In genomic region chr6:3310710-3311109, GRCh38 we compare ENCODE assay signal across 18 cellular contexts. TPM values are rescaled to one million over a fixed set of nuclear protein-coding genes. Genes with fewer than 3 reads are reported as not detected.
A peak's percentile ranks its signal among the peaks of the same experiment; 100 is the strongest.
DNase-seq lines count a peak whose midpoint lies in the region; ATAC-seq and TF ChIP-seq lines count a peak whose summit lies in the region.
"Had no signal": no experiment of that assay in that cellular context is flagged by ENCODE, and none has a peak within 500 bp of the region (broad histone marks: within the 10 kb centered on the region; RNA-seq: fewer than 3 reads in every experiment).

No MANE protein-coding gene starts in this region.

- TF ChIP-seq CTCF in left ventricle myocardium inferior (IDR thresholded peaks at IDR 0.05; ENCODE audit: borderline replicate concordance) (no peak), PC-3 (conservative IDR thresholded peaks at IDR 0.05; ENCODE audit: low read depth, low read length) (no peak), glutamatergic neuron (IDR thresholded peaks at IDR 0.05; ENCODE audit: partially characterized antibody, unreplicated experiment) (no peak), upper lobe of right lung (IDR thresholded peaks at IDR 0.05) (no peak), progenitor cell of endocrine pancreas (IDR thresholded peaks at IDR 0.05; ENCODE audit: unreplicated experiment) (no peak), thyroid gland (IDR thresholded peaks at IDR 0.05) (no peak)

- H3K4me3 ChIP-seq in left ventricle myocardium inferior, result no peak overlapping the region
- no peak overlapping the region for H3K4me3 ChIP-seq in PC-3 (ENCODE audit: low read length)
- no peak overlapping the region for H3K4me3 ChIP-seq in upper lobe of right lung
- no peak overlapping the region for H3K4me3 ChIP-seq in thyroid gland (replicated peaks in 1 of 3)
- H3K4me3 ChIP-seq: MG63, Peyer's patch had no signal

- H3K4me1 Mint-ChIP-seq in glutamatergic neuron (ENCODE audit: low read depth, unreplicated experiment) (peaks cover 46% of the 10 kb centered on the region), progenitor cell of endocrine pancreas (ENCODE audit: low read depth) (no peaks in the 10 kb centered on the region)
- H3K4me1 Mint-ChIP-seq: activated CD4-positive, alpha-beta T cell treated with anti-CD3 and anti-CD28 coated beads for 36 hours; mesothelial cell of epicardium; stimulated activated effector memory CD8-positive, alpha-beta T cell treated with anti-CD3 and anti-CD28 coated beads, Interleukin-12 subunit alpha, Interleukin-12 subunit beta, amount 100 ng/mL, for 72 hours had no signal

- H3K36me3 ChIP-seq in left ventricle myocardium inferior (no peaks in the 10 kb centered on the region), PC-3 (ENCODE audit: low read depth, low read length) (no peaks in the 10 kb centered on the region), upper lobe of right lung (no peaks in the 10 kb centered on the region), thyroid gland (no peaks in the 10 kb centered on the region)
- H3K36me3 ChIP-seq: brain microvascular endothelial cell, MG63 had no signal

- peaks cover 12% of the 10 kb centered on the region for H3K27me3 Mint-ChIP-seq in glutamatergic neuron (ENCODE audit: unreplicated experiment)
- H3K27me3 Mint-ChIP-seq in progenitor cell of endocrine pancreas, result peaks cover 3% of the 10 kb centered on the region
- H3K27me3 Mint-ChIP-seq: activated CD4-positive, alpha-beta T cell treated with anti-CD3 and anti-CD28 coated beads for 36 hours; CD4-positive, alpha-beta T cell had no signal

- no peak for TF ChIP-seq POLR2A in thyroid gland (IDR thresholded peaks at IDR 0.05)

- H2AFZ ChIP-seq in PC-3 (ENCODE audit: low read length), result no peak overlapping the region

- 91 to 92% methylated on average over 9 of the region's 9 CpGs for WGBS in thyroid gland, 2 donors

- ATAC-seq in Right ventricle myocardium superior (ENCODE audit: poor library complexity), result peak; percentile 49
- ATAC-seq in PC-3, result peak; percentile 31; the same call in 1 of the 2 replicates
- ATAC-seq in upper lobe of right lung, result peak; percentile 18
- ATAC-seq in HG02973 (IDR thresholded peaks at IDR 0.05; ENCODE audit: unreplicated experiment), result no peak
- ATAC-seq: activated CD4-positive, alpha-beta T cell treated with anti-CD3 and anti-CD28 coated beads for 36 hours; stimulated activated effector memory CD8-positive, alpha-beta T cell treated with anti-CD3 and anti-CD28 coated beads, Interleukin-12 subunit alpha, Interleukin-12 subunit beta, amount 100 ng/mL, for 72 hours had no signal

- POLR2A ChIA-PET in PC-3 (lab: Charles Lee; ENCODE audit: unreplicated experiment), result no interaction called here

- H3K27ac Mint-ChIP-seq in glutamatergic neuron (ENCODE audit: unreplicated experiment), result no peak overlapping the region
- no peak overlapping the region for H3K27ac Mint-ChIP-seq in progenitor cell of endocrine pancreas
- H3K27ac Mint-ChIP-seq: activated CD4-positive, alpha-beta T cell treated with anti-CD3 and anti-CD28 coated beads for 36 hours; activated T-helper 2 cell treated with anti-CD3 and anti-CD28 coated beads, Interferon-gamma antibody, Interleukin-2, Interleukin-4, amounts not matched to agents 10 μg/mL and 5 μg/mL and 100 μg/mL, durations not matched to agents 14 hours and 24 hours and 36 hours; CD4-positive, alpha-beta T cell; mesothelial cell of epicardium; stimulated activated effector memory CD8-positive, alpha-beta T cell treated with anti-CD3 and anti-CD28 coated beads, Interleukin-12 subunit alpha, Interleukin-12 subunit beta, amount 100 ng/mL, for 72 hours had no signal

- BruUV-seq in PC-3 (replicated peaks; lab: Mats Ljungman, UMichigan), result no TSS peak

- H3K9me3 Mint-ChIP-seq in glutamatergic neuron (ENCODE audit: unreplicated experiment) (peaks cover 17% of the 10 kb centered on the region), progenitor cell of endocrine pancreas (ENCODE audit: low read depth) (no peaks in the 10 kb centered on the region)
- H3K9me3 Mint-ChIP-seq: activated T-helper 2 cell treated with anti-CD3 and anti-CD28 coated beads, Interferon-gamma antibody, Interleukin-2, Interleukin-4, amounts not matched to agents 10 μg/mL and 5 μg/mL and 100 μg/mL, durations not matched to agents 14 hours and 24 hours and 36 hours had no signal

- DNase-seq in Right ventricle myocardium superior (no peak), left ventricle myocardium inferior (no peak), PC-3 (peak; percentile 33), glutamatergic neuron (no peak), upper lobe of right lung (no peak), progenitor cell of endocrine pancreas (ENCODE audit: low spot score, unreplicated experiment) (no peak), thyroid gland (no peak)
- DNase-seq: activated CD4-positive, alpha-beta T cell treated with anti-CD3 and anti-CD28 coated beads for 36 hours; brain microvascular endothelial cell; MG63; NCI-H1930; Peyer's patch; stimulated activated CD4-positive, alpha-beta T cell treated with anti-CD3 and anti-CD28 coated beads, Interleukin-15, amount 100 ng/mL, for 24 hours had no signal

- H3K27ac ChIP-seq in left ventricle myocardium inferior (replicated peaks) (no peak overlapping the region), PC-3 (ENCODE audit: low read length) (no peak overlapping the region), upper lobe of right lung (no peak overlapping the region), thyroid gland (no peak overlapping the region)
- H3K27ac ChIP-seq: brain microvascular endothelial cell, Peyer's patch had no signal

- H3K4me2 ChIP-seq in PC-3 (ENCODE audit: low read length), result no peak overlapping the region

- H3K36me3 Mint-ChIP-seq in glutamatergic neuron (ENCODE audit: unreplicated experiment) (peaks cover 13% of the 10 kb centered on the region), progenitor cell of endocrine pancreas (ENCODE audit: insufficient read depth) (peaks cover 12% of the 10 kb centered on the region)
- H3K36me3 Mint-ChIP-seq: stimulated activated effector memory CD8-positive, alpha-beta T cell treated with anti-CD3 and anti-CD28 coated beads, Interleukin-12 subunit alpha, Interleukin-12 subunit beta, amount 100 ng/mL, for 72 hours had no signal

- no peaks in the 10 kb centered on the region for H3K79me2 ChIP-seq in PC-3 (ENCODE audit: low read length)

- H4K20me1 ChIP-seq in PC-3 (ENCODE audit: low read length), result no peaks in the 10 kb centered on the region

- CTCF ChIA-PET in PC-3 (lab: Charles Lee), result no interaction called here

- H3F3A ChIP-seq in PC-3 (ENCODE audit: low read length, unreplicated experiment), result no peaks in the 10 kb centered on the region

- intact Hi-C loops in Right ventricle myocardium superior (cut with DNase I) (no loop called here), left ventricle myocardium inferior (cut with micrococcal nuclease) (no loop called here), PC-3 (cut with micrococcal nuclease) (no loop called here), upper lobe of right lung (cut with DNase I) (no loop called here), thyroid gland (cut with DNase I) (no loop called here)

- H3K9me2 ChIP-seq in PC-3 (replicated peaks; ENCODE audit: low read length), result no peaks in the 10 kb centered on the region

- no peak overlapping the region for H3K9ac ChIP-seq in PC-3 (ENCODE audit: low read length)

- H3K9me3 ChIP-seq in left ventricle myocardium inferior (replicated peaks) (no peaks in the 10 kb centered on the region), PC-3 (ENCODE audit: low read length) (no peaks in the 10 kb centered on the region), upper lobe of right lung (no peaks in the 10 kb centered on the region), thyroid gland (no peaks in the 10 kb centered on the region)
- H3K9me3 ChIP-seq: MG63, Peyer's patch had no signal

- H3K27me3 ChIP-seq in left ventricle myocardium inferior (ENCODE audit: low read depth) (no peaks in the 10 kb centered on the region), PC-3 (ENCODE audit: low read length) (no peaks in the 10 kb centered on the region), upper lobe of right lung (no peaks in the 10 kb centered on the region), thyroid gland (no peaks in the 10 kb centered on the region)
- H3K27me3 ChIP-seq: brain microvascular endothelial cell, MG63, Peyer's patch had no signal

- H3K4me1 ChIP-seq in left ventricle myocardium inferior (no peaks in the 10 kb centered on the region), PC-3 (ENCODE audit: insufficient read depth, low read length) (peaks cover 9% of the 10 kb centered on the region; the same call in 1 of the 2 replicates), upper lobe of right lung (no peaks in the 10 kb centered on the region), thyroid gland (peaks cover 0 to 5% of the 10 kb centered on the region in 2 donors)
- H3K4me1 ChIP-seq: Peyer's patch had no signal

- H3K4me3 Mint-ChIP-seq in glutamatergic neuron (ENCODE audit: unreplicated experiment) (peak overlapping the region; percentile 52), progenitor cell of endocrine pancreas (ENCODE audit: low read depth) (no peak overlapping the region)
- H3K4me3 Mint-ChIP-seq: activated CD4-positive, alpha-beta T cell treated with anti-CD3 and anti-CD28 coated beads for 36 hours; CD4-positive, alpha-beta T cell; mesothelial cell of epicardium; stimulated activated effector memory CD8-positive, alpha-beta T cell treated with anti-CD3 and anti-CD28 coated beads, Interleukin-12 subunit alpha, Interleukin-12 subunit beta, amount 100 ng/mL, for 72 hours had no signal

RNA-seq across cellular contexts. Expression of gene PSMG4, which starts 52.0 kb away (rescaled TPM):
- total RNA-seq in Right ventricle myocardium superior, result 8.9 TPM
- total RNA-seq in left ventricle myocardium inferior, result 11.2 TPM
- 51.9 and 63.3 TPM in 2 replicates for total RNA-seq in PC-3 (2014; rRNA removed)
- 37.2 TPM for total RNA-seq in glutamatergic neuron (ENCODE audit: unreplicated experiment)
- total RNA-seq in upper lobe of right lung, result 16.9 TPM
- total RNA-seq in progenitor cell of endocrine pancreas, result 17.7 and 18.9 TPM in 2 replicates
- total RNA-seq in thyroid gland, result 10 to 100 TPM; 19.6 to 41.8 (median 34.4) TPM
